In the genomic region with DNA sequence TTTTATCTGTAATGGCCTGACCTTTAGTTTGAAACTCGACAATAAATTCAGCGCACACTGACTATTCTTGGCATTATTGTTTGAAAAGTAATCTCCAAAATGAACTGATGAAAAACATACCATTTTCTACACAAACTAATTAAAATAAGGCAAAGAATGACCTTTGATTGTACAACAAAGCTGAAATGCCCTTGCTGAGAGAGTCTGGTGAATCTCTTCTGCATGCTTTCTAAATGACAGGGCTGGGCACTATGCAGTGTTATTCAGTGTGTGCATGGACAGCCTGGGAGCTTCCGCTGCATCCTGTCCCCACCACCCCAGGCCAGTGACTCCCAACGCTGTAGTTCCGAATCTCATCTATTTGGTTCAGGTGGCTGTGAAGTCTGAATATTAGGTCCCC, we compare ENCODE assay signal across 8 cellular contexts.
A peak's percentile ranks its signal among the peaks of the same experiment; 100 is the strongest.
DNase-seq lines count a peak whose midpoint lies in the region; ATAC-seq, FAIRE-seq and TF ChIP-seq lines count a peak whose summit lies in the region.

No MANE protein-coding gene starts in this region.

- ATAC-seq in CD4-positive, alpha-beta T cell (ENCODE audit: poor library complexity), result no peak
- peak; percentile 74 for ATAC-seq in SK-N-SH treated with all-trans-retinoic acid at 6 μM for 48 hours
- ATAC-seq in GM18519 (IDR thresholded peaks at IDR 0.05; ENCODE audit: low FRiP score, unreplicated experiment), result no peak

- no peaks in the 10 kb centered on the region for H3K27me3 ChIP-seq in CD4-positive, alpha-beta T cell (ENCODE audit: control insufficient read depth, insufficient read depth, low read length)

- H3K9me3 Mint-ChIP-seq in CD4-positive, alpha-beta T cell, result no peaks in the 10 kb centered on the region
- H3K9me3 Mint-ChIP-seq in osteocyte (ENCODE audit: unreplicated experiment), result no peaks in the 10 kb centered on the region

- H3K27ac ChIP-seq in CD4-positive, alpha-beta T cell (ENCODE audit: low read depth, low read length), result no peak overlapping the region

- no peaks in the 10 kb centered on the region for H3K9me3 ChIP-seq in CD4-positive, alpha-beta T cell (ENCODE audit: control insufficient read depth, low read length)

- DNase-seq in CD4-positive, alpha-beta T cell, result no peak
- peak; percentile 41 for DNase-seq in fibroblast of mammary gland (ENCODE audit: low read depth)
- DNase-seq in osteocyte (ENCODE audit: extremely low spot score, unreplicated experiment), result no peak
- DNase-seq in D721Med (ENCODE audit: insufficient read length, low spot score), result no peak
- DNase-seq in NCI-H1048 (lab: John Stamatoyannopoulos, UW), result no peak
- DNase-seq in KBM-7, result no peak

- H3K4me3 Mint-ChIP-seq in CD4-positive, alpha-beta T cell, result peak overlapping the region; percentile 7
- H3K4me3 Mint-ChIP-seq in osteocyte (ENCODE audit: unreplicated experiment), result no peak overlapping the region

- in situ Hi-C loops in KBM-7 (cut with MboI; ENCODE audit: low pct_unique_long_range_greater_than_20kb, low sequenced_read_pairs), result no loop called here

- TF ChIP-seq CTCF in CD4-positive, alpha-beta T cell (IDR thresholded peaks at IDR 0.05), result no peak
- no peak for TF ChIP-seq CTCF in fibroblast of mammary gland (conservative IDR thresholded peaks at IDR 0.05; ENCODE audit: control insufficient read depth, insufficient read depth, low read depth, low read length)
- no peak for TF ChIP-seq CTCF in osteocyte (IDR thresholded peaks at IDR 0.05)
- TF ChIP-seq CTCF in D721Med (IDR thresholded peaks at IDR 0.05; ENCODE audit: insufficient read depth, missing control alignments), result no peak

- no peak overlapping the region for H3K27ac Mint-ChIP-seq in CD4-positive, alpha-beta T cell
- peak overlapping the region; percentile 89 for H3K27ac Mint-ChIP-seq in osteocyte (ENCODE audit: unreplicated experiment)

- no peak overlapping the region for H3K4me3 ChIP-seq in fibroblast of mammary gland (ENCODE audit: control insufficient read depth, low read depth, low read length)

- peaks cover 100% of the 10 kb centered on the region for H3K4me1 Mint-ChIP-seq in CD4-positive, alpha-beta T cell (ENCODE audit: low read depth)
- H3K4me1 Mint-ChIP-seq in osteocyte (ENCODE audit: unreplicated experiment), result peaks cover 99% of the 10 kb centered on the region

- POLR2A ChIA-PET in CD4-positive, alpha-beta T cell (lab: Charles Lee), result interaction anchor here (1.0 to 8.9 kb wide), 3 partner anchors 9 to 34 kb away, joined by 3 to 104 read pairs (median 4); no protein-coding TSS in a partner anchor

- intact Hi-C loops in CD4-positive, alpha-beta T cell (cut with DNase I, micrococcal nuclease), result no loop called here

- H3K36me3 Mint-ChIP-seq in CD4-positive, alpha-beta T cell (ENCODE audit: low read depth), result peaks cover 88% of the 10 kb centered on the region
- H3K36me3 Mint-ChIP-seq in osteocyte (ENCODE audit: unreplicated experiment), result peaks cover 40% of the 10 kb centered on the region

- no peak for FAIRE-seq in D721Med (lab: Jason Lieb, UNC)

- H3K27me3 Mint-ChIP-seq in CD4-positive, alpha-beta T cell, result no peaks in the 10 kb centered on the region
- no peaks in the 10 kb centered on the region for H3K27me3 Mint-ChIP-seq in osteocyte (ENCODE audit: unreplicated experiment)

- CTCF ChIA-PET in CD4-positive, alpha-beta T cell (lab: Charles Lee), result interaction anchor here (0.9 to 1.3 kb wide), 3 partner anchors 9 to 17 kb away, joined by 3 read pairs; no protein-coding TSS in a partner anchor

TF ChIP-seq in SK-N-SH treated with all-trans-retinoic acid at 6 μM for 48 hours, 23 proteins besides CTCF, POLR2A, EP300 and RAD21:
- no peak for TF ChIP-seq GLIS3 (CRISPR knock-in tag; IDR thresholded peaks at IDR 0.05)
- TF ChIP-seq CSDC2 (CRISPR knock-in tag; IDR thresholded peaks at IDR 0.05), result no peak
- no peak for TF ChIP-seq PPARA (CRISPR knock-in tag; IDR thresholded peaks at IDR 0.05; ENCODE audit: borderline replicate concordance)
- no peak for TF ChIP-seq ARNTL (CRISPR knock-in tag; IDR thresholded peaks at IDR 0.05; ENCODE audit: borderline replicate concordance, low read depth)
- TF ChIP-seq TCF4 (CRISPR knock-in tag; IDR thresholded peaks at IDR 0.05; ENCODE audit: borderline replicate concordance), result peak; percentile 39
- no peak for TF ChIP-seq SNAI2 (CRISPR knock-in tag; IDR thresholded peaks at IDR 0.05)
- TF ChIP-seq ISL1 (CRISPR knock-in tag; IDR thresholded peaks at IDR 0.05), result peak; percentile 80
- TF ChIP-seq ZNF565 (CRISPR knock-in tag; conservative IDR thresholded peaks at IDR 0.05; ENCODE audit: low read depth), result no peak
- TF ChIP-seq, protein P1, sequence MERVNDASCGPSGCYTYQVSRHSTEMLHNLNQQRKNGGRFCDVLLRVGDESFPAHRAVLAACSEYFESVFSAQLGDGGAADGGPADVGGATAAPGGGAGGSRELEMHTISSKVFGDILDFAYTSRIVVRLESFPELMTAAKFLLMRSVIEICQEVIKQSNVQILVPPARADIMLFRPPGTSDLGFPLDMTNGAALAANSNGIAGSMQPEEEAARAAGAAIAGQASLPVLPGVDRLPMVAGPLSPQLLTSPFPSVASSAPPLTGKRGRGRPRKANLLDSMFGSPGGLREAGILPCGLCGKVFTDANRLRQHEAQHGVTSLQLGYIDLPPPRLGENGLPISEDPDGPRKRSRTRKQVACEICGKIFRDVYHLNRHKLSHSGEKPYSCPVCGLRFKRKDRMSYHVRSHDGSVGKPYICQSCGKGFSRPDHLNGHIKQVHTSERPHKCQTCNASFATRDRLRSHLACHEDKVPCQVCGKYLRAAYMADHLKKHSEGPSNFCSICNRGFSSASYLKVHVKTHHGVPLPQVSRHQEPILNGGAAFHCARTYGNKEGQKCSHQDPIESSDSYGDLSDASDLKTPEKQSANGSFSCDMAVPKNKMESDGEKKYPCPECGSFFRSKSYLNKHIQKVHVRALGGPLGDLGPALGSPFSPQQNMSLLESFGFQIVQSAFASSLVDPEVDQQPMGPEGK (CRISPR knock-in tag; IDR thresholded peaks at IDR 0.05; ENCODE audit: borderline replicate concordance), result no peak
- no peak for TF ChIP-seq ZNF8 (CRISPR knock-in tag; IDR thresholded peaks at IDR 0.05)
- TF ChIP-seq ZFP3 (CRISPR knock-in tag; IDR thresholded peaks at IDR 0.05), result no peak
- TF ChIP-seq, protein P2, sequence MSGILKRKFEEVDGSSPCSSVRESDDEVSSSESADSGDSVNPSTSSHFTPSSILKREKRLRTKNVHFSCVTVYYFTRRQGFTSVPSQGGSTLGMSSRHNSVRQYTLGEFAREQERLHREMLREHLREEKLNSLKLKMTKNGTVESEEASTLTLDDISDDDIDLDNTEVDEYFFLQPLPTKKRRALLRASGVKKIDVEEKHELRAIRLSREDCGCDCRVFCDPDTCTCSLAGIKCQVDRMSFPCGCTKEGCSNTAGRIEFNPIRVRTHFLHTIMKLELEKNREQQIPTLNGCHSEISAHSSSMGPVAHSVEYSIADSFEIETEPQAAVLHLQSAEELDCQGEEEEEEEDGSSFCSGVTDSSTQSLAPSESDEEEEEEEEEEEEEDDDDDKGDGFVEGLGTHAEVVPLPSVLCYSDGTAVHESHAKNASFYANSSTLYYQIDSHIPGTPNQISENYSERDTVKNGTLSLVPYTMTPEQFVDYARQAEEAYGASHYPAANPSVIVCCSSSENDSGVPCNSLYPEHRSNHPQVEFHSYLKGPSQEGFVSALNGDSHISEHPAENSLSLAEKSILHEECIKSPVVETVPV (CRISPR knock-in tag; IDR thresholded peaks at IDR 0.05), result no peak
- 0 out of 2 replicates have a peak, but pooled peaks have one; percentile 33 for TF ChIP-seq TSHZ2 (CRISPR knock-in tag; IDR thresholded peaks at IDR 0.05)
- TF ChIP-seq BACH2 (CRISPR knock-in tag; IDR thresholded peaks at IDR 0.05; ENCODE audit: borderline replicate concordance), result no peak
